In the genomic region with DNA sequence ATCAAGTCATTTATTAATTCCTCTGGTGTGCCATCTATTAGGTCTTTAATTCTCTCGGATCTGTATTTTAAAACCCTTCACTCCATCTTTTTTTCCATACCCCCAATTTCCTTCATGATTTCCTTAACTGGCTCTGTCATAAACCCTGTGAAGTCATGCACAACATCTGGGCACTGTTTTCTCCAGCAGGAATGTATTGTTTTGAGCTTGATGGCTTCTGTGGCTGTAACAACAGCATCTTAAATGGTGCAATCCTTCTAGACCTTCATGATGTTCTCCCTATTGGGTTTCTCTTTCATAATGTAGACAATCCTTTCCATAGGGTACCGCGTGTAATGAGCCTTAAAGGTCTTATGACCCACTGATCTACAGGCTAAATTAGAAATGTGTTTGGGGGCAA, we compare ENCODE assay signal across 31 cellular contexts.
"Had no signal": no experiment of that assay in that cellular context is flagged by ENCODE, and none has a peak within 500 bp of the region (broad histone marks: within the 10 kb centered on the region; RNA-seq: fewer than 3 reads in every experiment).

No MANE protein-coding gene starts in this region.

- H2AFZ ChIP-seq: PC-9 had no signal

- H3K4me2 ChIP-seq: KMS-11, PC-9 had no signal

- FAIRE-seq: astrocyte, RCC 7860 had no signal

- ATAC-seq: body of pancreas, Right ventricle myocardium inferior had no signal

- H3K4me1 ChIP-seq: breast epithelium had no signal

- H3K27me3 ChIP-seq: body of pancreas, breast epithelium had no signal

- DNase-seq: activated B cell treated with CpG ODN at 0.5 μM for 24 hours; activated CD4-positive, alpha-beta memory T cell treated with anti-CD3 and anti-CD28 coated beads, Interleukin-2, amount 10 ng/mL, durations not matched to agents 7 days and 5 days; activated CD4-positive, alpha-beta T cell treated with anti-CD3 and anti-CD28 coated beads for 4 hours; activated CD4-positive, CD25-positive, alpha-beta regulatory T cell treated with anti-CD3 and anti-CD28 coated beads, Interleukin-2, amount 50 U/mL, for 72 hours; activated gamma-delta T cell; activated naive CD4-positive, alpha-beta T cell treated with Interleukin-2 at 50 U/mL for 16 hours; activated naive CD8-positive, alpha-beta T cell treated with anti-CD3 and anti-CD28 coated beads, Interleukin-2, amount 10 ng/mL, durations not matched to agents 7 days and 5 days; activated T-cell treated with anti-CD3 and anti-CD28 coated beads, Interleukin-2, amount 50 U/mL, for 24 hours; amygdala; body of pancreas; MM.1S; NCI-H1048; NCI-H1105 treated with DMSO at 0.1 percent for 48 hours; NCI-H1436 treated with DMSO at 0.1 percent for 48 hours; NCI-H1694 treated with DMSO at 0.1 percent for 48 hours; NCI-H2029; NCI-H345; NCI-H524 treated with DMSO at 0.1 percent for 48 hours; NK-92 treated with Interleukin-12 subunit alpha and Interleukin-12 subunit beta, amount 100 ng/mL, for 24 hours; PC-9; SW 1271; T-helper 1 cell; T-helper 2 cell; T-helper 9 cell had no signal

- H3K27ac ChIP-seq: body of pancreas, breast epithelium, KMS-11, PC-9, RWPE1, VCaP had no signal

- H3K4me3 ChIP-seq: body of pancreas, breast epithelium, PC-9 had no signal

- H3K36me3 ChIP-seq: breast epithelium had no signal

- H3K9ac ChIP-seq: KMS-11 had no signal
